In the genomic region with DNA sequence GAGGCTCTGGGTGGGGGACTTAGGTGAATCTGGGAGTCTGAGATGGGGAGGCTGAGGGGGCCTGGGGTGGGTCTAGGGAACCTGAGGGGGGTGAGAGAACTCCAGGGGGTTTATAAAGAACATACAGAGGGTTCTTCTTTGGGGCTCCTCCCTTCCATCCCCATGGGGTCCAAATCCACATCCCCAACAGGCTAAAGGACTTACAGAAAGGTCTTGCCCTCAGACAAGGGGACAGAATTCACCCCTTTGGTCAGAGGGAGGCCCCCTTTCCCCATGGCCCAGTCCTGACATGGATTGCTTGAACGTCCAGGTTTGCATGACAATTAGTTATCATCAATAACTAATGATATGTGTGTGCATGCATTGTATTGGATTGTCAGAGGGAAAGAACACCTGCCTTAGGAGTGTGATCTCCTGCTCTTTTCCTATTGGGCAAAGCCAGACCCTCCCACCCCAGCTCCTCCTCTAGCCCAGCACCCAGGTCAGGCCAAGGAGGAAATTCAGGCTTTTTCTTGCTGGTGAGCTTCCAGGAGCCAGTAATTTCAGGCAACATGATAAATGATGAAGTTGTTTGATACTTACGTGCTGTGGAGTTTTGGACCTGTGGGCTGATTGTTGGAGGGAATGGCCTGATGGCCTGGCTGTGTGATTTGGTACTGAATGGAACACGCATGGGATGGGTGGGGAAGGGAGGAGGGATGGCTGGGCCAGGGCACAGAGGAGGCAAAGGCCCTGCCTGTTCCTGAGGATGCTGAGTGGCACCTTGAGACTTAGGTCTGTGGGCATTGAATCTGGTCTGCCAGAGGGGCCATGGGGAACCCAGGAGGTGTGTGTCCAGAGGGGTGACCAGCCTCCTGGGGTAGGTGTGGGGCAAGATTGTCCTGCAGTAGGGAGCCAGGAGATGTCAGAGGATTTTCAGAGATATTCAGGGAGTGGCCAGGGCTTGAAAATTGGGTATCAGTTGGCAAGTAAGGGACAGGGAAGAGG, we compare ENCODE assay signal across 8 cellular contexts. TPM values are rescaled to one million over a fixed set of nuclear protein-coding genes. Genes with fewer than 3 reads are reported as not detected.
DNase-seq lines count a peak whose midpoint lies in the region; ATAC-seq and TF ChIP-seq lines count a peak whose summit lies in the region.

No MANE protein-coding gene starts in this region.

- peaks cover 1% of the 10 kb centered on the region for H3K36me3 Mint-ChIP-seq in activated CD8-positive, alpha-beta T cell treated with anti-CD3 and anti-CD28 coated beads for 36 hours (ENCODE audit: low read depth)

- no peaks in the 10 kb centered on the region for H3K27me3 Mint-ChIP-seq in activated CD8-positive, alpha-beta T cell treated with anti-CD3 and anti-CD28 coated beads for 36 hours

- H3K4me3 ChIP-seq in BLaER1 (peak overlapping the region; percentile 90), HAP-1 (peak overlapping the region; percentile 90), subcutaneous abdominal adipose tissue (ENCODE audit: low read depth in 1 of 5, low read length in 5 of 5) (peak overlapping the region; percentile 66 to 92 (median 79))

- H3K9ac ChIP-seq in BLaER1 (peak overlapping the region; percentile 94), subcutaneous abdominal adipose tissue (ENCODE audit: low read length in 5 of 5) (peak overlapping the region in 4 of 5 donors; percentile 71 to 95 (median 83))

- H3K4me1 Mint-ChIP-seq in activated CD8-positive, alpha-beta T cell treated with anti-CD3 and anti-CD28 coated beads for 36 hours (ENCODE audit: low read depth) = peaks cover 13% of the 10 kb centered on the region

- H3K4me1 ChIP-seq in BLaER1 = peaks cover 38% of the 10 kb centered on the region
- H3K4me1 ChIP-seq in HAP-1 = peaks cover 9% of the 10 kb centered on the region
- peaks cover 0 to 24% (median 19%) of the 10 kb centered on the region in 5 donors for H3K4me1 ChIP-seq in subcutaneous abdominal adipose tissue (ENCODE audit: control insufficient read depth in 5 of 5, insufficient read depth in 5 of 5, low read length in 5 of 5)

- peak overlapping the region; percentile 99 for H3K4me2 ChIP-seq in BLaER1

- intact Hi-C loops in activated CD8-positive, alpha-beta T cell treated with anti-CD3 and anti-CD28 coated beads for 36 hours (cut with micrococcal nuclease) = loop anchor here (5.0 kb wide), 1 partner anchor 116 kb away; the partner anchor contains the start of gene ELL

- POLR2A ChIA-PET in activated CD8-positive, alpha-beta T cell treated with anti-CD3 and anti-CD28 coated beads for 36 hours (lab: Charles Lee) = no interaction called here

- H3K9me3 Mint-ChIP-seq in activated CD8-positive, alpha-beta T cell treated with anti-CD3 and anti-CD28 coated beads for 36 hours = no peaks in the 10 kb centered on the region

- no peak for TF ChIP-seq CTCF in activated CD8-positive, alpha-beta T cell treated with anti-CD3 and anti-CD28 coated beads for 36 hours (IDR thresholded peaks at IDR 0.05)

- no peaks in the 10 kb centered on the region for H3K9me3 ChIP-seq in BLaER1
- no peaks in the 10 kb centered on the region for H3K9me3 ChIP-seq in HAP-1
- H3K9me3 ChIP-seq in subcutaneous abdominal adipose tissue (ENCODE audit: control insufficient read depth in 5 of 5, low read length in 5 of 5) = no peaks in the 10 kb centered on the region

- peak; percentile 37 to 56 for DNase-seq in HAP-1 (ENCODE audit: low spot score in 2 of 2)
- DNase-seq in activated CD8-positive, alpha-beta T cell treated with anti-CD3 and anti-CD28 coated beads for 36 hours = no peak
- peak; percentile 69 for DNase-seq in iPS-NIHi11 (ENCODE audit: low spot score)
- DNase-seq in midbrain (lab: John Stamatoyannopoulos, UW) = no peak
- DNase-seq in superior temporal gyrus (ENCODE audit: extremely low spot score) = no peak

- H3K4me3 Mint-ChIP-seq in activated CD8-positive, alpha-beta T cell treated with anti-CD3 and anti-CD28 coated beads for 36 hours = peak overlapping the region; percentile 87

- H3K27me3 ChIP-seq in BLaER1 = no peaks in the 10 kb centered on the region
- no peaks in the 10 kb centered on the region for H3K27me3 ChIP-seq in HAP-1 (ENCODE audit: low read depth)
- no peaks in the 10 kb centered on the region for H3K27me3 ChIP-seq in subcutaneous abdominal adipose tissue (ENCODE audit: control insufficient read depth in 5 of 5, insufficient read depth in 4 of 5, low read length in 5 of 5)

- CTCF ChIA-PET in activated CD8-positive, alpha-beta T cell treated with anti-CD3 and anti-CD28 coated beads for 36 hours (lab: Charles Lee) = no interaction called here

- H3K27ac ChIP-seq in BLaER1 = no peak overlapping the region
- H3K27ac ChIP-seq in subcutaneous abdominal adipose tissue (ENCODE audit: low read depth, low read length) = peak overlapping the region; percentile 60

- in situ Hi-C loops in HAP-1 (cut with MboI; ENCODE audit: low sequenced_read_pairs) = no loop called here

- ATAC-seq in activated CD8-positive, alpha-beta T cell treated with anti-CD3 and anti-CD28 coated beads for 36 hours = no peak
- no peak for ATAC-seq in HG02571 (IDR thresholded peaks at IDR 0.05; ENCODE audit: unreplicated experiment)

- peak overlapping the region; percentile 84 for H3K27ac Mint-ChIP-seq in activated CD8-positive, alpha-beta T cell treated with anti-CD3 and anti-CD28 coated beads for 36 hours

- peaks cover 38% of the 10 kb centered on the region for H4K20me1 ChIP-seq in BLaER1

- H3K36me3 ChIP-seq in BLaER1 (peaks cover 9% of the 10 kb centered on the region; the same call in 1 of the 2 replicates), HAP-1 (replicated peaks) (no peaks in the 10 kb centered on the region), subcutaneous abdominal adipose tissue (ENCODE audit: control insufficient read depth in 5 of 5, insufficient read depth in 5 of 5, low read length in 5 of 5) (peaks cover 0 to 4% (median 0%) of the 10 kb centered on the region in 5 donors)

RNA-seq across cellular contexts. Expression of gene KLHL26, which starts 1.1 kb away (rescaled TPM):
- total RNA-seq in activated CD8-positive, alpha-beta T cell treated with anti-CD3 and anti-CD28 coated beads for 36 hours = 10 to 100 TPM; 10.3 to 10.8 TPM

RNA-seq across cellular contexts. Expression of gene TMEM59L, which starts 25.3 kb away (rescaled TPM):
- total RNA-seq in activated CD8-positive, alpha-beta T cell treated with anti-CD3 and anti-CD28 coated beads for 36 hours = not detected

RNA-seq across cellular contexts. Expression of gene CRLF1, which starts 31.3 kb away (rescaled TPM):
- total RNA-seq in activated CD8-positive, alpha-beta T cell treated with anti-CD3 and anti-CD28 coated beads for 36 hours = not detected

RNA-seq across cellular contexts. Expression of gene CRTC1, which starts 45.5 kb away (rescaled TPM):
- total RNA-seq in activated CD8-positive, alpha-beta T cell treated with anti-CD3 and anti-CD28 coated beads for 36 hours = 1 to 10 TPM; 4.4 to 4.5 TPM

RNA-seq across cellular contexts. Expression of gene REX1BD, which starts 49.3 kb away (rescaled TPM):
- total RNA-seq in activated CD8-positive, alpha-beta T cell treated with anti-CD3 and anti-CD28 coated beads for 36 hours = 10 to 100 TPM; 61.2 to 65.1 TPM

Comparison
In these comparisons a context has a peak if more than half of its experiments do, and no peak if none do; other contexts are left out.
1. DNase-seq: peak in HAP-1 (2 of 2) and iPS-NIHi11 (single experiment); none in activated CD8-positive, alpha-beta T cell treated with anti-CD3 and anti-CD28 coated beads for 36 hours (single experiment), midbrain (single experiment) and superior temporal gyrus (single experiment).
2. Peak in every context shown above with its lines, with median percentiles within 50 percentile points of each other: H3K4me3 ChIP-seq.